ENCODE assay signal across 28 cellular contexts in genomic region chrX:15293471-15293870, GRCh38. TPM values are rescaled to one million over a fixed set of nuclear protein-coding genes. Genes with fewer than 3 reads are reported as not detected.
"Had no signal": no experiment of that assay in that cellular context is flagged by ENCODE, and none has a peak within 500 bp of the region (broad histone marks: within the 10 kb centered on the region; RNA-seq: fewer than 3 reads in every experiment).

No MANE protein-coding gene starts in this region.

- H3K4me3 ChIP-seq: body of pancreas, hepatocyte, lower lobe of right lung, pancreas, psoas muscle, right atrium auricular region, thoracic aorta, vagina had no signal

- H3K27me3 Mint-ChIP-seq: activated CD4-positive, alpha-beta memory T cell treated with anti-CD3 and anti-CD28 coated beads, Interleukin-2, amount 10 ng/mL, durations not matched to agents 7 days and 5 days; activated naive CD8-positive, alpha-beta T cell treated with anti-CD3 and anti-CD28 coated beads, Interleukin-2, amount 50 U/mL, for 24 hours; dendritic cell treated with granulocyte-macrophage colony-stimulating factor and Interleukin-4, amounts not matched to agents 40 ng/mL and 50 ng/mL, for 4 days; type B pancreatic cell had no signal

- H3K27ac ChIP-seq: body of pancreas, hepatocyte, lower lobe of right lung, neutrophil, pancreas, psoas muscle, right atrium auricular region, thoracic aorta, vagina had no signal

- H3K36me3 ChIP-seq: lower lobe of right lung, neutrophil, pancreas, right atrium auricular region, thoracic aorta, vagina had no signal

- H3K4me2 ChIP-seq: hepatocyte had no signal

- FAIRE-seq: endometrium, frontal cortex, pancreas had no signal

- DNase-seq: activated CD4-positive, alpha-beta memory T cell treated with anti-CD3 and anti-CD28 coated beads, Interleukin-2, amount 10 ng/mL, durations not matched to agents 7 days and 5 days; activated CD4-positive, alpha-beta T cell treated with anti-CD3 and anti-CD28 coated beads for 48 hours; activated effector memory CD4-positive, alpha-beta T cell treated with anti-CD3 and anti-CD28 coated beads, Interleukin-2, amount 50 U/mL, for 16 hours; activated naive CD4-positive, alpha-beta T cell treated with anti-CD3 and anti-CD28 coated beads, Interleukin-2, amount 50 U/mL, for 16 hours; activated naive CD8-positive, alpha-beta T cell treated with anti-CD3 and anti-CD28 coated beads, Interleukin-2, amount 50 U/mL, for 24 hours; anterior cingulate cortex; body of pancreas; effector CD4-positive, alpha-beta T cell; glutamatergic neuron; immature natural killer cell; lower lobe of right lung; pancreas; psoas muscle; stimulated activated CD4-positive, alpha-beta T cell treated with anti-CD3 and anti-CD28 coated beads, Interleukin-4, amount 100 ng/mL, for 24 hours; stimulated activated naive CD4-positive, alpha-beta T cell treated with Interleukin-2 at 50 U/mL for 16 hours had no signal

- H3K9me3 Mint-ChIP-seq: activated CD4-positive, alpha-beta memory T cell treated with anti-CD3 and anti-CD28 coated beads, Interleukin-2, amount 10 ng/mL, durations not matched to agents 7 days and 5 days; activated naive CD8-positive, alpha-beta T cell treated with anti-CD3 and anti-CD28 coated beads, Interleukin-2, amount 50 U/mL, for 24 hours; dendritic cell treated with granulocyte-macrophage colony-stimulating factor and Interleukin-4, amounts not matched to agents 40 ng/mL and 50 ng/mL, for 4 days; immature natural killer cell; natural killer cell treated with Interleukin-12 subunit alpha and Interleukin-12 subunit beta and Interleukin-15 and Interleukin-18, amount 100 ng/mL, for 72 hours; type B pancreatic cell had no signal

- H3K4me1 Mint-ChIP-seq: activated naive CD8-positive, alpha-beta T cell treated with anti-CD3 and anti-CD28 coated beads, Interleukin-2, amount 50 U/mL, for 24 hours; immature natural killer cell had no signal

- H3K4me3 Mint-ChIP-seq: activated CD4-positive, alpha-beta memory T cell treated with anti-CD3 and anti-CD28 coated beads, Interleukin-2, amount 10 ng/mL, durations not matched to agents 7 days and 5 days; activated naive CD8-positive, alpha-beta T cell treated with anti-CD3 and anti-CD28 coated beads, Interleukin-2, amount 50 U/mL, for 24 hours; dendritic cell treated with granulocyte-macrophage colony-stimulating factor and Interleukin-4, amounts not matched to agents 40 ng/mL and 50 ng/mL, for 4 days; immature natural killer cell; natural killer cell treated with Interleukin-12 subunit alpha and Interleukin-12 subunit beta and Interleukin-15 and Interleukin-18, amount 100 ng/mL, for 72 hours; type B pancreatic cell had no signal

- H3K79me2 ChIP-seq: hepatocyte had no signal

- ATAC-seq: activated naive CD8-positive, alpha-beta T cell treated with anti-CD3 and anti-CD28 coated beads, Interleukin-2, amount 50 U/mL, for 24 hours; body of pancreas; left lobe of liver; lower lobe of right lung; natural killer cell treated with Interleukin-12 subunit alpha and Interleukin-12 subunit beta and Interleukin-15 and Interleukin-18, amount 100 ng/mL, for 72 hours; pancreas; psoas muscle had no signal

- H3K27ac Mint-ChIP-seq: activated CD4-positive, alpha-beta memory T cell treated with anti-CD3 and anti-CD28 coated beads, Interleukin-2, amount 10 ng/mL, durations not matched to agents 7 days and 5 days; activated naive CD8-positive, alpha-beta T cell treated with anti-CD3 and anti-CD28 coated beads, Interleukin-2, amount 50 U/mL, for 24 hours; dendritic cell treated with granulocyte-macrophage colony-stimulating factor and Interleukin-4, amounts not matched to agents 40 ng/mL and 50 ng/mL, for 4 days; immature natural killer cell; natural killer cell treated with Interleukin-12 subunit alpha and Interleukin-12 subunit beta and Interleukin-15 and Interleukin-18, amount 100 ng/mL, for 72 hours; type B pancreatic cell had no signal

- H3K36me3 Mint-ChIP-seq: immature natural killer cell; natural killer cell treated with Interleukin-12 subunit alpha and Interleukin-12 subunit beta and Interleukin-15 and Interleukin-18, amount 100 ng/mL, for 72 hours; type B pancreatic cell had no signal

- H3K4me1 ChIP-seq: lower lobe of right lung, pancreas, vagina had no signal

- H3K27me3 ChIP-seq: body of pancreas, hepatocyte, neutrophil, right atrium auricular region, vagina had no signal

- H3K9me3 ChIP-seq: body of pancreas, lower lobe of right lung, neutrophil, pancreas, psoas muscle, right atrium auricular region, thoracic aorta, vagina had no signal

- H2AFZ ChIP-seq: hepatocyte had no signal

RNA-seq across cellular contexts. Expression of gene ASB11, which starts 22.0 kb away (rescaled TPM):
- total RNA-seq: activated CD4-positive, alpha-beta memory T cell treated with anti-CD3 and anti-CD28 coated beads, Interleukin-2, amount 10 ng/mL, durations not matched to agents 7 days and 5 days; frontal cortex; kidney epithelial cell; left lobe of liver; lower lobe of right lung; natural killer cell treated with Interleukin-12 subunit alpha and Interleukin-12 subunit beta and Interleukin-15 and Interleukin-18, amount 100 ng/mL, for 72 hours; thoracic aorta; vagina had no signal
- polyA plus RNA-seq: esophagus, hepatocyte, immature natural killer cell, pancreas had no signal

RNA-seq across cellular contexts. Expression of gene ASB9, which starts 23.6 kb away (rescaled TPM):
- total RNA-seq: natural killer cell treated with Interleukin-12 subunit alpha and Interleukin-12 subunit beta and Interleukin-15 and Interleukin-18, amount 100 ng/mL, for 72 hours had no signal
